ENCODE assay signal across 15 cellular contexts in genomic region chr2:118705032-118705431, GRCh38.
DNase-seq lines count a peak whose midpoint lies in the region; TF ChIP-seq lines count a peak whose summit lies in the region.
"Had no signal": no experiment of that assay in that cellular context is flagged by ENCODE, and none has a peak within 500 bp of the region (broad histone marks: within the 10 kb centered on the region; RNA-seq: fewer than 3 reads in every experiment).

No MANE protein-coding gene starts in this region.

- H3K4me2 ChIP-seq in fibroblast of lung (ENCODE audit: extremely low read depth, insufficient read depth, low read length), result no peak overlapping the region

- no peak overlapping the region for H2AFZ ChIP-seq in fibroblast of lung (ENCODE audit: low read length)

- H3K27ac ChIP-seq in fibroblast of lung (ENCODE audit: insufficient read depth, low read length) (no peak overlapping the region), SJCRH30 (no peak overlapping the region)
- H3K27ac ChIP-seq: transverse colon had no signal

- H3K9ac ChIP-seq in adipocyte (ENCODE audit: low read length), result no peak overlapping the region
- H3K9ac ChIP-seq in fibroblast of lung (ENCODE audit: insufficient read depth, low read length), result no peak overlapping the region

- no peaks in the 10 kb centered on the region for H3K36me3 ChIP-seq in adipocyte (ENCODE audit: control insufficient read depth, insufficient read depth, low read length, severe bottlenecking)
- H3K36me3 ChIP-seq in fibroblast of lung (ENCODE audit: control insufficient read depth, insufficient read depth, low read length), result no peaks in the 10 kb centered on the region
- H3K36me3 ChIP-seq in SJCRH30, result no peaks in the 10 kb centered on the region; the same call in 1 of the 2 replicates
- H3K36me3 ChIP-seq: transverse colon had no signal

- no peaks in the 10 kb centered on the region for H3K27me3 ChIP-seq in adipocyte (replicated peaks; ENCODE audit: control insufficient read depth, insufficient read depth, low read length)
- H3K27me3 ChIP-seq in fibroblast of lung (ENCODE audit: control insufficient read depth, insufficient read depth, low read length), result peaks cover 4% of the 10 kb centered on the region
- no peaks in the 10 kb centered on the region for H3K27me3 ChIP-seq in SJCRH30
- H3K27me3 ChIP-seq: transverse colon had no signal

- H3K79me2 ChIP-seq in fibroblast of lung (ENCODE audit: control insufficient read depth, insufficient read depth, low read length), result no peaks in the 10 kb centered on the region

- TF ChIP-seq CTCF in fibroblast of lung (conservative IDR thresholded peaks at IDR 0.05 in 1 of 2, IDR thresholded peaks at IDR 0.05 in 1 of 2; ENCODE audit: low read depth in 1 of 2, low read length in 2 of 2), result no peak

- H3K9me3 ChIP-seq in adipocyte (ENCODE audit: control insufficient read depth, low read length), result peaks cover 5% of the 10 kb centered on the region
- H3K9me3 ChIP-seq in fibroblast of lung (ENCODE audit: control insufficient read depth, insufficient read depth, low read depth, low read length), result no peaks in the 10 kb centered on the region
- H3K9me3 ChIP-seq in SJCRH30 (replicated peaks), result no peaks in the 10 kb centered on the region
- H3K9me3 ChIP-seq: transverse colon had no signal

- no peak overlapping the region for H3K4me3 ChIP-seq in adipocyte (ENCODE audit: low read length)
- H3K4me3 ChIP-seq in fibroblast of lung (replicated peaks in 1 of 4; ENCODE audit: control extremely low read depth in 1 of 4, insufficient read depth in 1 of 4, low read depth in 3 of 4, low read length in 4 of 4), result no peak overlapping the region
- H3K4me3 ChIP-seq in SJCRH30, result no peak overlapping the region
- H3K4me3 ChIP-seq: transverse colon had no signal

- DNase-seq in GM04504 (ENCODE audit: low read depth) (peak; percentile 33), adipocyte (ENCODE audit: low read depth) (peak; percentile 21), fibroblast of lung (ENCODE audit: low read depth in 2 of 2) (peak; percentile 28 to 92), stromal cell of bone marrow (ENCODE audit: low read depth) (peak; percentile 65), NCI-H524 treated with DMSO at 0.1 percent for 48 hours (lab: John Stamatoyannopoulos, UW) (no peak), SJCRH30 (no peak)
- DNase-seq in stimulated activated CD4-positive, alpha-beta T cell treated with anti-CD3 and anti-CD28 coated beads, Interleukin-15, amount 100 ng/mL, for 24 hours, result no peak
- DNase-seq: activated CD4-positive, alpha-beta T cell treated with anti-CD3 and anti-CD28 coated beads, Interleukin-2, amount 10 ng/mL, durations not matched to agents 24 days and 14 days; MV-4-11; natural killer cell; NCI-H187; SHP77 treated with DMSO at 0.1 percent for 48 hours; stimulated activated CD4-positive, alpha-beta T cell treated with anti-CD3 and anti-CD28 coated beads, Interleukin-2, amount 100 ng/mL, for 24 hours; stimulated activated naive CD8-positive, alpha-beta T cell treated with anti-CD3 and anti-CD28 coated beads, Interleukin-15, amount 100 ng/mL, for 72 hours; transverse colon had no signal

- H3K4me1 ChIP-seq in adipocyte (ENCODE audit: control insufficient read depth, insufficient read depth, low read length) (peaks cover 46% of the 10 kb centered on the region), fibroblast of lung (ENCODE audit: control insufficient read depth, extremely low read depth, insufficient read depth, low read length) (no peaks in the 10 kb centered on the region), SJCRH30 (no peaks in the 10 kb centered on the region)
- H3K4me1 ChIP-seq: transverse colon had no signal

- no peaks in the 10 kb centered on the region for H4K20me1 ChIP-seq in fibroblast of lung (ENCODE audit: control insufficient read depth, extremely low read depth, insufficient read depth, low read length)

Comparison
In these comparisons a context has a peak if more than half of its experiments do, and no peak if none do; other contexts are left out.
1. DNase-seq: peak in GM04504 (single experiment), adipocyte (single experiment), fibroblast of lung (2 of 2) and stromal cell of bone marrow (single experiment); none in NCI-H524 treated with DMSO at 0.1 percent for 48 hours (single experiment), stimulated activated CD4-positive, alpha-beta T cell treated with anti-CD3 and anti-CD28 coated beads, Interleukin-15, amount 100 ng/mL, for 24 hours (single experiment) and SJCRH30 (0 of 2).